14 cellular contexts compared by ENCODE assay signal in the genomic region with DNA sequence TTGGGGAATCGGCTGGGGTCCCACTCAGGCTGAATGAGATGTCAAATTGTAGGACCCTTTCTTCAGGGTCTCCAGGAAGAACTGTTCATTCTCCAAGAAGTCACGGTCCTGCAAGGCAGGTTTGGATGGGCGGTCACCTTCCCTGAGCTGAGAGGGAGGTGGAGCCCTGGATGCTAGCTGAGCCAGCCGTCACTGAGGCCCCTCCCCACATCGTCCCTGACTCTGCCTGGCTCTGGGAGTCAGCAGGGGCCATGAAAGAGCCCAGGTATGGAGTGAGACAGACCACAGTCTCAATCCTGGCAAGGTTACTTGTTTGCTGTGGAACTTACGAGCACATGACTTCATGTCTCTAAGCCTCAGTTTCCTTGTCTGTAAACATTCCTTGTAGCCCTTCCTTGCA. TPM values are rescaled to one million over a fixed set of nuclear protein-coding genes. Genes with fewer than 3 reads are reported as not detected.
DNase-seq lines count a peak whose midpoint lies in the region; ATAC-seq and TF ChIP-seq lines count a peak whose summit lies in the region.
"Had no signal": no experiment of that assay in that cellular context is flagged by ENCODE, and none has a peak within 500 bp of the region (broad histone marks: within the 10 kb centered on the region; RNA-seq: fewer than 3 reads in every experiment).

No MANE protein-coding gene starts in this region.

- POLR2A ChIA-PET in WTC11 (lab: Charles Lee): no interaction called here

- H3K27ac ChIP-seq in gastrocnemius medialis: no peak overlapping the region
- H3K27ac ChIP-seq: SJCRH30 had no signal

- no peaks in the 10 kb centered on the region for H3K9me3 Mint-ChIP-seq in WTC11
- H3K9me3 Mint-ChIP-seq: stimulated activated naive CD8-positive, alpha-beta T cell treated with anti-CD3 and anti-CD28 coated beads, Interleukin-15, Interleukin-2, amounts not matched to agents 100 ng/mL and 50 ng/mL, for 24 hours had no signal

- intact Hi-C loops in gastrocnemius medialis (cut with DNase I; ENCODE audit: low total_unique reads): no loop called here

- ATAC-seq in WTC11 (peak; percentile 92), omental fat pad (ENCODE audit: low FRiP score) (peak; percentile 49), gastrocnemius medialis (no peak), HG03439 (IDR thresholded peaks at IDR 0.05; ENCODE audit: unreplicated experiment) (no peak)

- TF ChIP-seq CTCF in WTC11 (IDR thresholded peaks at IDR 0.05): no peak
- TF ChIP-seq CTCF in omental fat pad (IDR thresholded peaks at IDR 0.05): no peak
- TF ChIP-seq CTCF in gastrocnemius medialis (IDR thresholded peaks at IDR 0.05 in 4 of 5, conservative IDR thresholded peaks at IDR 0.05 in 1 of 5): no peak

- no peak for TF ChIP-seq POLR2A in gastrocnemius medialis (IDR thresholded peaks at IDR 0.05)

- H3K4me3 ChIP-seq in H7 (ENCODE audit: insufficient read depth, low read depth, low read length): no peak overlapping the region
- H3K4me3 ChIP-seq in gastrocnemius medialis: no peak overlapping the region
- H3K4me3 ChIP-seq: SJCRH30 had no signal

- peak overlapping the region; percentile 70 for H3K27ac Mint-ChIP-seq in WTC11
- H3K27ac Mint-ChIP-seq: stimulated activated naive CD8-positive, alpha-beta T cell treated with anti-CD3 and anti-CD28 coated beads, Interleukin-15, Interleukin-2, amounts not matched to agents 100 ng/mL and 50 ng/mL, for 24 hours had no signal

- 0 out of 2 replicates have a peak, but pooled peaks cover 2% of the 10 kb centered on the region for H3K4me1 Mint-ChIP-seq in WTC11

- in situ Hi-C loops in gastrocnemius medialis (cut with MboI; ENCODE audit: low sequenced_read_pairs in 4 of 4): no loop called here

- no peaks in the 10 kb centered on the region for H3K27me3 Mint-ChIP-seq in WTC11 (ENCODE audit: low read depth)
- H3K27me3 Mint-ChIP-seq: stimulated activated naive CD8-positive, alpha-beta T cell treated with anti-CD3 and anti-CD28 coated beads, Interleukin-15, Interleukin-2, amounts not matched to agents 100 ng/mL and 50 ng/mL, for 24 hours had no signal

- no peaks in the 10 kb centered on the region for H3K9me3 ChIP-seq in gastrocnemius medialis
- H3K9me3 ChIP-seq: SJCRH30 had no signal

- H3K36me3 ChIP-seq in H7 (replicated peaks; ENCODE audit: control insufficient read depth, insufficient read depth, low read length) (peaks cover 2% of the 10 kb centered on the region), gastrocnemius medialis (peaks cover 0 to 7% of the 10 kb centered on the region in 2 donors)
- H3K36me3 ChIP-seq: SJCRH30 had no signal

- DNase-seq in H7 (peak; percentile 76), NCI-H2107 (lab: John Stamatoyannopoulos, UW) (peak; percentile 50), WTC11 (ENCODE audit: low spot score) (peak; percentile 61), omental fat pad (ENCODE audit: low spot score) (no peak), gastrocnemius medialis (no peak), NCI-H1930 (lab: John Stamatoyannopoulos, UW) (no peak), medulla oblongata (ENCODE audit: extremely low spot score) (no peak)
- DNase-seq: activated T-cell treated with anti-CD3 and anti-CD28 coated beads for 4 hours, amniotic stem cell, kidney, NCI-H446 treated with DMSO at 0.1 percent for 48 hours, SJCRH30 had no signal

- H3K4me1 ChIP-seq in gastrocnemius medialis: no peaks in the 10 kb centered on the region

- no peak overlapping the region for H3K4me3 Mint-ChIP-seq in WTC11
- H3K4me3 Mint-ChIP-seq: stimulated activated naive CD8-positive, alpha-beta T cell treated with anti-CD3 and anti-CD28 coated beads, Interleukin-15, Interleukin-2, amounts not matched to agents 100 ng/mL and 50 ng/mL, for 24 hours had no signal

- CTCF ChIA-PET in WTC11 (lab: Charles Lee): interaction anchor here (0.7 to 2.8 kb wide), 14 partner anchors 17 to 369 kb away, joined by 3 to 22 read pairs (median 4); partner anchors contain the start of genes CDK3 and FBF1

- H3K27me3 ChIP-seq in H7 (ENCODE audit: control insufficient read depth, insufficient read depth, low read length) (no peaks in the 10 kb centered on the region), gastrocnemius medialis (no peaks in the 10 kb centered on the region)
- H3K27me3 ChIP-seq: SJCRH30 had no signal

- 0 out of 2 replicates have a peak, but pooled peaks cover 2% of the 10 kb centered on the region for H3K36me3 Mint-ChIP-seq in WTC11

TF ChIP-seq in WTC11, 78 proteins besides CTCF, POLR2A, EP300 and RAD21:
- TF ChIP-seq TEAD1 (CRISPR knock-in tag; IDR thresholded peaks at IDR 0.05) (no peak), TEAD4 (CRISPR knock-in tag; IDR thresholded peaks at IDR 0.05) (no peak), AFF4 (CRISPR knock-in tag; IDR thresholded peaks at IDR 0.05; ENCODE audit: borderline replicate concordance) (no peak), NFATC4 (CRISPR knock-in tag; IDR thresholded peaks at IDR 0.05) (no peak)
- TF ChIP-seq, protein P1, sequence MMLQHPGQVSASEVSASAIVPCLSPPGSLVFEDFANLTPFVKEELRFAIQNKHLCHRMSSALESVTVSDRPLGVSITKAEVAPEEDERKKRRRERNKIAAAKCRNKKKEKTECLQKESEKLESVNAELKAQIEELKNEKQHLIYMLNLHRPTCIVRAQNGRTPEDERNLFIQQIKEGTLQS (CRISPR knock-in tag; conservative IDR thresholded peaks at IDR 0.05): no peak
TF ChIP-seq in WTC11: peak in this region for 0.

RNA-seq across cellular contexts. Expression of gene MRPL38, which starts 6.0 kb away (rescaled TPM):
- total RNA-seq in H7 (2014; rRNA removed; shearing (Covaris generic)): 100 and 125 TPM in 2 replicates
- total RNA-seq in WTC11 (2021): 107 to 146 TPM (median 116 TPM) in 3 replicates
- total RNA-seq in omental fat pad: 10 to 100 TPM; 24.9 to 46.0 (median 35.6) TPM
- total RNA-seq in gastrocnemius medialis: 10 to 100 TPM; 29.9 to 86.7 (median 53.1) TPM

RNA-seq across cellular contexts. Expression of gene TRIM65, which starts 13.9 kb away (rescaled TPM):
- 66.4 and 69.4 TPM in 2 replicates for total RNA-seq in H7 (2014; rRNA removed; shearing (Covaris generic))
- total RNA-seq in WTC11 (2021): 51.3 to 56.4 TPM (median 51.4 TPM) in 3 replicates
- total RNA-seq in omental fat pad: 10 to 100 TPM; 10.0 to 37.4 (median 16.2) TPM
- 10 to 100 TPM; 16.5 to 26.1 (median 22.3) TPM for total RNA-seq in gastrocnemius medialis

RNA-seq across cellular contexts. Expression of gene FBF1, which starts 30.1 kb away (rescaled TPM):
- 17.9 and 27.7 TPM in 2 replicates for total RNA-seq in H7 (2014; rRNA removed; shearing (Covaris generic))
- total RNA-seq in WTC11 (2021): 19.8 to 23.7 TPM (median 21.0 TPM) in 3 replicates
- total RNA-seq in omental fat pad: 1 to 10 TPM; 4.7 to 8.8 (median 7.0) TPM
- 1 to 10 TPM; 2.5 to 6.4 (median 5.8) TPM for total RNA-seq in gastrocnemius medialis

RNA-seq across cellular contexts. Expression of gene TRIM47, which starts 32.3 kb away (rescaled TPM):
- 8.5 and 14.1 TPM in 2 replicates for total RNA-seq in H7 (2014; rRNA removed; shearing (Covaris generic))
- total RNA-seq in WTC11 (2021) (4.4 to 10.0 TPM (median 6.8 TPM) in 3 replicates), omental fat pad (10 to 100 TPM; 18.5 to 53.8 (median 29.6) TPM), gastrocnemius medialis (10 to 100 TPM in 3 of 4 donors, 1 to 10 TPM in 1; 9.5 to 18.4 (median 15.5) TPM)

RNA-seq across cellular contexts. Expression of gene WBP2, which starts 55.6 kb away (rescaled TPM):
- total RNA-seq in H7 (2014; rRNA removed; shearing (Covaris generic)): 44.8 and 48.2 TPM in 2 replicates
- 64.3 to 69.4 TPM (median 68.8 TPM) in 3 replicates for total RNA-seq in WTC11 (2021)
- total RNA-seq in omental fat pad: 10 to 100 TPM; 43.1 to 72.3 (median 50.2) TPM
- total RNA-seq in gastrocnemius medialis: 100 to 1,000 TPM; 129 to 259 (median 148) TPM

Comparison
In these comparisons a context has a peak if more than half of its experiments do, and no peak if none do; other contexts are left out.
1. DNase-seq: peak in H7 (single experiment), NCI-H2107 (single experiment) and WTC11 (single experiment); none in omental fat pad (single experiment), gastrocnemius medialis (0 of 2), NCI-H1930 (0 of 2) and medulla oblongata (single experiment).
2. ATAC-seq: peak in WTC11 (single experiment) and omental fat pad (single experiment); none in gastrocnemius medialis (0 of 2) and HG03439 (single experiment).